1 cellular context compared by ENCODE assay signal in the genomic region with DNA sequence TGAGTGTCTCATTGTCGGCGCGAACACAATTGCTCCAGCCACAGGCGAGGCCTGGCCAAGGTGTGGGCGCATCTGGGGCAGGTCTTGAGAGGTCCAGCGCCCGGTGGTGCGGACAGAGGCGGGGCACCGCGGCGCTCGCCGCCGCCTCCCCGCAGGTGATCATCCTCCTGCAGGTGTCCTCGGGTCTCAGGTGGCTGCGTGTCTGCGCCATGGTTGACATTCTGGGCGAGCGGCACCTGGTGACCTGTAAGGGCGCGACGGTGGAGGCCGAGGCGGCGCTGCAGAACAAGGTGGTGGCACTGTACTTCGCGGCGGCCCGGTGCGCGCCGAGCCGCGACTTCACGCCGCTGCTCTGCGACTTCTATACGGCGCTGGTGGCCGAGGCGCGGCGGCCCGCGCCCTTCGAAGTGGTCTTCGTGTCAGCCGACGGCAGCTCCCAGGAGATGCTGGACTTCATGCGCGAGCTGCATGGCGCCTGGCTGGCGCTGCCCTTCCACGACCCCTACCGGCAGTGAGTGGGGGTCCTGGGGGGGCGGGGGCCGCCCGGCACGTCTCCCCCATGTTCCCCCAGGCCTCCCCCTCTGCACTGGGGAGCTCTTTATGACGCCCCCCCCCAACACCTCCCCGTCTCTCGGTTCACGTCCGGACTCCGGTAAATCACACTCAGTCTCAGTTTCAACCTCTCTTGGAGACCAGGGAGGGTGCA.
TF ChIP-seq lines count a peak whose summit lies in the region.

No MANE protein-coding gene starts in this region.

TF ChIP-seq in A549, 52 proteins besides CTCF, POLR2A, EP300 and RAD21 (continued from another document):
- TF ChIP-seq, protein P1, sequence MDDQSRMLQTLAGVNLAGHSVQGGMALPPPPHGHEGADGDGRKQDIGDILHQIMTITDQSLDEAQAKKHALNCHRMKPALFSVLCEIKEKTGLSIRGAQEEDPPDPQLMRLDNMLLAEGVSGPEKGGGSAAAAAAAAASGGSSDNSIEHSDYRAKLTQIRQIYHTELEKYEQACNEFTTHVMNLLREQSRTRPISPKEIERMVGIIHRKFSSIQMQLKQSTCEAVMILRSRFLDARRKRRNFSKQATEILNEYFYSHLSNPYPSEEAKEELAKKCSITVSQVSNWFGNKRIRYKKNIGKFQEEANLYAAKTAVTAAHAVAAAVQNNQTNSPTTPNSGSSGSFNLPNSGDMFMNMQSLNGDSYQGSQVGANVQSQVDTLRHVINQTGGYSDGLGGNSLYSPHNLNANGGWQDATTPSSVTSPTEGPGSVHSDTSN (IDR thresholded peaks at IDR 0.05), result 0 out of 2 replicates have a peak, but pooled peaks have one; percentile 11
- TF ChIP-seq HOXA7 (CRISPR knock-in tag; IDR thresholded peaks at IDR 0.05), result no peak
- TF ChIP-seq ZFP36 (IDR thresholded peaks at IDR 0.05; ENCODE audit: borderline replicate concordance, partially characterized antibody), result no peak
- no peak for TF ChIP-seq ZC3H11A (IDR thresholded peaks at IDR 0.05)
- TF ChIP-seq MYC (IDR thresholded peaks at IDR 0.05; ENCODE audit: borderline replicate concordance, low read length), result no peak
- no peak for TF ChIP-seq CBX8 (IDR thresholded peaks at IDR 0.05)
- TF ChIP-seq CEBPB (IDR thresholded peaks at IDR 0.05), result no peak
- TF ChIP-seq, protein P2, sequence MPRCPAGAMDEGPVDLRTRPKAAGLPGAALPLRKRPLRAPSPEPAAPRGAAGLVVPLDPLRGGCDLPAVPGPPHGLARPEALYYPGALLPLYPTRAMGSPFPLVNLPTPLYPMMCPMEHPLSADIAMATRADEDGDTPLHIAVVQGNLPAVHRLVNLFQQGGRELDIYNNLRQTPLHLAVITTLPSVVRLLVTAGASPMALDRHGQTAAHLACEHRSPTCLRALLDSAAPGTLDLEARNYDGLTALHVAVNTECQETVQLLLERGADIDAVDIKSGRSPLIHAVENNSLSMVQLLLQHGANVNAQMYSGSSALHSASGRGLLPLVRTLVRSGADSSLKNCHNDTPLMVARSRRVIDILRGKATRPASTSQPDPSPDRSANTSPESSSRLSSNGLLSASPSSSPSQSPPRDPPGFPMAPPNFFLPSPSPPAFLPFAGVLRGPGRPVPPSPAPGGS (IDR thresholded peaks at IDR 0.05), result no peak
- TF ChIP-seq MAFK (IDR thresholded peaks at IDR 0.05; ENCODE audit: partially characterized antibody), result no peak
- no peak for TF ChIP-seq NFE2L2 (conservative IDR thresholded peaks at IDR 0.05; ENCODE audit: low read length)
- no peak for TF ChIP-seq CBX2 (IDR thresholded peaks at IDR 0.05; ENCODE audit: borderline replicate concordance, low read depth)
- no peak for TF ChIP-seq KDM5A (IDR thresholded peaks at IDR 0.05)
- TF ChIP-seq, protein P3, sequence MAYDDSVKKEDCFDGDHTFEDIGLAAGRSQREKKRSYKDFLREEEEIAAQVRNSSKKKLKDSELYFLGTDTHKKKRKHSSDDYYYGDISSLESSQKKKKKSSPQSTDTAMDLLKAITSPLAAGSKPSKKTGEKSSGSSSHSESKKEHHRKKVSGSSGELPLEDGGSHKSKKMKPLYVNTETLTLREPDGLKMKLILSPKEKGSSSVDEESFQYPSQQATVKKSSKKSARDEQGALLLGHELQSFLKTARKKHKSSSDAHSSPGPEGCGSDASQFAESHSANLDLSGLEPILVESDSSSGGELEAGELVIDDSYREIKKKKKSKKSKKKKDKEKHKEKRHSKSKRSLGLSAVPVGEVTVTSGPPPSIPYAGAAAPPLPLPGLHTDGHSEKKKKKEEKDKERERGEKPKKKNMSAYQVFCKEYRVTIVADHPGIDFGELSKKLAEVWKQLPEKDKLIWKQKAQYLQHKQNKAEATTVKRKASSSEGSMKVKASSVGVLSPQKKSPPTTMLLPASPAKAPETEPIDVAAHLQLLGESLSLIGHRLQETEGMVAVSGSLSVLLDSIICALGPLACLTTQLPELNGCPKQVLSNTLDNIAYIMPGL (CRISPR knock-in tag; IDR thresholded peaks at IDR 0.05; ENCODE audit: borderline replicate concordance), result no peak
